ENCODE assay signal across 8 cellular contexts in the genomic region with DNA sequence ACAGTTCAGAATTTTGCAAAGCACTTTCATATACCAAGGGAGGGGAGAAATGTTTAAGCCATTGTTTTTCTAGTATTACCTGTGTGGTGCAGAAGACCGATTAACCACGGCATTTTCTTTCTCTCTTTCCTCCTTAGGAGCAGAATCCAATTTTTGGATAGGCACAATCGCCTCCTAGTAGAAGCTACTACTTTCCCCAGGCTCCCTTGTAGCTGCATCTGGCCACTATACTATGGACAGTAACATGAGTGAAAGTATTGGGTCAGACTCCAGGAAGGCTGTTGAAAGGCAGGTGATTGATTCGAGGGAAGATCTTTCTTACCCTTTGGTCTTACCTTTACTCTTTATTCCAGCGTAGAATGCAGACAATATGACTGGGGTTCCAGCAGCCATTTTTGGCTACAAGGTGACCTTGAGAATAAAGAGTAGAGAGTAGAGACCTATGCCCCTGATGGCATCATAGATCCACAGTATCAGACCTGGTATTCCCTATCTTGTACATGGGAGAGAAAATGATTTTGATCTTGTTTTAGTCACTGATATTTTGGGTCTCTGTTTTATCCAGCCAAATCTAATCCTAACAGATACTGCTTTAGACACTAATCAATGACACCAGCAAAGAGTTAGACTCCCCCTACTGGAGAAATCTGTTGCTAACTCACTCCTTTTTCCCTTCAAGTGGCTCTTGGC.
A peak's percentile ranks its signal among the peaks of the same experiment; 100 is the strongest.
DNase-seq lines count a peak whose midpoint lies in the region; ATAC-seq and TF ChIP-seq lines count a peak whose summit lies in the region.

No MANE protein-coding gene starts in this region.

- H3K27me3 Mint-ChIP-seq in naive thymus-derived CD4-positive, alpha-beta T cell: no peaks in the 10 kb centered on the region

- in situ Hi-C loops in ACHN (cut with HindIII; ENCODE audit: low pct_ligation_motif_present, low pct_unique_long_range_greater_than_20kb, low sequenced_read_pairs): no loop called here

- DNase-seq in ACHN: peak; percentile 28
- DNase-seq in GF-D8 (lab: John Stamatoyannopoulos, UW): peak; percentile 56
- DNase-seq in dermis microvascular lymphatic vessel endothelial cell (ENCODE audit: low read depth in 2 of 2): peak; percentile 6 to 55
- peak in 7 of 9 donors; percentile 46 to 75 (median 70) for DNase-seq in naive thymus-derived CD4-positive, alpha-beta T cell
- no peak for DNase-seq in HuH-7.5 (ENCODE audit: low spot score)

- no peaks in the 10 kb centered on the region for H3K9me3 ChIP-seq in OCI-LY1 (ENCODE audit: low read length)
- H3K9me3 ChIP-seq in naive thymus-derived CD4-positive, alpha-beta T cell (ENCODE audit: control insufficient read depth in 2 of 3, low read length in 3 of 3): no peaks in the 10 kb centered on the region

- no peaks in the 10 kb centered on the region for H3K79me2 ChIP-seq in OCI-LY1 (ENCODE audit: insufficient read depth, low read length)

- CTCF ChIA-PET in naive thymus-derived CD4-positive, alpha-beta T cell (lab: Charles Lee): interaction anchor here (0.5 to 10.8 kb wide), 10 partner anchors 11 to 361 kb away, joined by 3 to 108 read pairs (median 4); no protein-coding TSS in a partner anchor

- no peaks in the 10 kb centered on the region for H3K9me2 ChIP-seq in OCI-LY1 (ENCODE audit: low read depth, low read length)

- no peaks in the 10 kb centered on the region for H3F3A ChIP-seq in OCI-LY1 (ENCODE audit: insufficient read depth, low read length)

- peaks cover 4 to 29% (median 15%) of the 10 kb centered on the region in 7 donors for H3K4me1 Mint-ChIP-seq in naive thymus-derived CD4-positive, alpha-beta T cell

- no peaks in the 10 kb centered on the region for H3K36me3 ChIP-seq in OCI-LY1 (ENCODE audit: insufficient read depth, low read length)
- H3K36me3 ChIP-seq in naive thymus-derived CD4-positive, alpha-beta T cell (ENCODE audit: control insufficient read depth in 2 of 3, insufficient read depth in 3 of 3, low read length in 3 of 3): no peaks in the 10 kb centered on the region

- H3K4me3 Mint-ChIP-seq in naive thymus-derived CD4-positive, alpha-beta T cell: no peak overlapping the region

- POLR2A ChIA-PET in naive thymus-derived CD4-positive, alpha-beta T cell (lab: Charles Lee): interaction anchor here (0.6 to 1.6 kb wide), 2 partner anchors 33 to 129 kb away, joined by 3 to 9 read pairs; no protein-coding TSS in a partner anchor

- no peaks in the 10 kb centered on the region for H3K36me3 Mint-ChIP-seq in naive thymus-derived CD4-positive, alpha-beta T cell

- no peak overlapping the region for H2AFZ ChIP-seq in OCI-LY1 (ENCODE audit: low read length)

- ATAC-seq in HG03439 (IDR thresholded peaks at IDR 0.05; ENCODE audit: unreplicated experiment) (peak; percentile 61), GM19023 (IDR thresholded peaks at IDR 0.05; ENCODE audit: unreplicated experiment) (no peak)
- ATAC-seq in naive thymus-derived CD4-positive, alpha-beta T cell: peak; percentile 84

- peak overlapping the region in 3 of 9 donors; percentile 8 to 18 (median 16) for H3K27ac Mint-ChIP-seq in naive thymus-derived CD4-positive, alpha-beta T cell

- H3K27me3 ChIP-seq in OCI-LY1 (ENCODE audit: insufficient read depth, low read length): no peaks in the 10 kb centered on the region
- H3K27me3 ChIP-seq in naive thymus-derived CD4-positive, alpha-beta T cell (ENCODE audit: control insufficient read depth in 2 of 2, insufficient read depth in 2 of 2, low read length in 2 of 2): no peaks in the 10 kb centered on the region

- intact Hi-C loops in naive thymus-derived CD4-positive, alpha-beta T cell (cut with micrococcal nuclease): loop anchor here (1.0 to 5.0 kb wide), 8 partner anchors 33 to 665 kb away; a partner anchor contains a TSS

- H3K9ac ChIP-seq in OCI-LY1 (ENCODE audit: low read length): no peak overlapping the region

- H3K27ac ChIP-seq in OCI-LY1 (ENCODE audit: low read depth, low read length, poor library complexity, severe bottlenecking): no peak overlapping the region
- no peak overlapping the region for H3K27ac ChIP-seq in naive thymus-derived CD4-positive, alpha-beta T cell (ENCODE audit: low read depth, low read length)

- H3K4me3 ChIP-seq in OCI-LY1 (ENCODE audit: low read depth, low read length, poor library complexity, severe bottlenecking): no peak overlapping the region
- H3K4me3 ChIP-seq in naive thymus-derived CD4-positive, alpha-beta T cell (ENCODE audit: low read length): no peak overlapping the region

- peak; percentile 84 for TF ChIP-seq CTCF in OCI-LY1 (IDR thresholded peaks at IDR 0.05; ENCODE audit: low read length)

- H4K20me1 ChIP-seq in OCI-LY1 (ENCODE audit: insufficient read depth, low read length): no peaks in the 10 kb centered on the region

- no peaks in the 10 kb centered on the region for H3K9me3 Mint-ChIP-seq in naive thymus-derived CD4-positive, alpha-beta T cell

- H3K4me2 ChIP-seq in OCI-LY1 (ENCODE audit: low read length): no peak overlapping the region

- no peaks in the 10 kb centered on the region for H3K4me1 ChIP-seq in OCI-LY1 (ENCODE audit: insufficient read depth, low read length, severe bottlenecking)
- H3K4me1 ChIP-seq in naive thymus-derived CD4-positive, alpha-beta T cell (ENCODE audit: control insufficient read depth in 2 of 2, insufficient read depth in 2 of 2, low read length in 2 of 2): peaks cover 0 to 17% of the 10 kb centered on the region in 2 donors
